ENCODE assay signal across 1 cellular context in genomic region chr18:13453714-13454113, GRCh38.
TF ChIP-seq lines count a peak whose summit lies in the region.

No MANE protein-coding gene starts in this region.

TF ChIP-seq in HepG2, 621 proteins besides CTCF, POLR2A, EP300 and RAD21:
- TF ChIP-seq E2F1 (CRISPR knock-in tag; IDR thresholded peaks at IDR 0.05) (no peak), SOX13 (IDR thresholded peaks at IDR 0.05) (no peak), SOX13 (CRISPR knock-in tag; conservative IDR thresholded peaks at IDR 0.05 in 1 of 2, IDR thresholded peaks at IDR 0.05 in 1 of 2) (no peak), TRIM22 (IDR thresholded peaks at IDR 0.05) (no peak), CEBPB (IDR thresholded peaks at IDR 0.05; ENCODE audit: borderline replicate concordance, low read depth, low read length) (peak; percentile 62; the same call in 1 of the 2 replicates), PRDM10 (CRISPR knock-in tag; IDR thresholded peaks at IDR 0.05; ENCODE audit: low read depth) (no peak), ZNF512 (CRISPR knock-in tag; IDR thresholded peaks at IDR 0.05) (no peak)
